17 cellular contexts compared by ENCODE assay signal in genomic region chr1:54292015-54292739, GRCh38.
DNase-seq lines count a peak whose midpoint lies in the region; ATAC-seq lines count a peak whose summit lies in the region.
"Had no signal": no experiment of that assay in that cellular context is flagged by ENCODE, and none has a peak within 500 bp of the region (broad histone marks: within the 10 kb centered on the region; RNA-seq: fewer than 3 reads in every experiment).

No MANE protein-coding gene starts in this region.

- intact Hi-C loops in right cardiac atrium (cut with DNase I), result no loop called here

- peak overlapping the region; percentile 17 for H3K27ac Mint-ChIP-seq in activated T-helper 17 cell treated with anti-CD3 and anti-CD28 coated beads, Interleukin-2, amount 50 U/mL, for 72 hours
- H3K27ac Mint-ChIP-seq in stimulated activated effector memory CD8-positive, alpha-beta T cell treated with anti-CD3 and anti-CD28 coated beads, Interleukin-12 subunit alpha, Interleukin-12 subunit beta, amount 100 ng/mL, for 72 hours, result peak overlapping the region; percentile 78
- H3K27ac Mint-ChIP-seq: activated T-cell treated with anti-CD3 and anti-CD28 coated beads, Interleukin-2, amount 50 U/mL, for 72 hours; memory B cell had no signal

- no peaks in the 10 kb centered on the region for H3K9me3 ChIP-seq in right cardiac atrium (ENCODE audit: control insufficient read depth, low read length)
- H3K9me3 ChIP-seq: thyroid gland had no signal

- no peak overlapping the region for H3K4me3 Mint-ChIP-seq in activated T-helper 17 cell treated with anti-CD3 and anti-CD28 coated beads, Interleukin-2, amount 50 U/mL, for 72 hours
- H3K4me3 Mint-ChIP-seq in stimulated activated effector memory CD8-positive, alpha-beta T cell treated with anti-CD3 and anti-CD28 coated beads, Interleukin-12 subunit alpha, Interleukin-12 subunit beta, amount 100 ng/mL, for 72 hours, result no peak overlapping the region
- H3K4me3 Mint-ChIP-seq: activated T-cell treated with anti-CD3 and anti-CD28 coated beads, Interleukin-2, amount 50 U/mL, for 72 hours; memory B cell had no signal

- whole genome bisulfite sequencing in right cardiac atrium, result 73% methylated on average over 8 of the region's 8 CpGs

- H3K4me1 ChIP-seq in right cardiac atrium (ENCODE audit: control insufficient read depth, insufficient read depth, low read length), result peaks cover 41% of the 10 kb centered on the region
- H3K4me1 ChIP-seq: parathyroid adenoma had no signal

- H3K27ac ChIP-seq in right cardiac atrium (ENCODE audit: low read length), result peak overlapping the region; percentile 14
- H3K27ac ChIP-seq: 22Rv1, parathyroid adenoma, thyroid gland had no signal

- no peaks in the 10 kb centered on the region for H3K27me3 Mint-ChIP-seq in activated T-helper 17 cell treated with anti-CD3 and anti-CD28 coated beads, Interleukin-2, amount 50 U/mL, for 72 hours
- H3K27me3 Mint-ChIP-seq: memory B cell had no signal

- H3K4me1 Mint-ChIP-seq in activated T-helper 17 cell treated with anti-CD3 and anti-CD28 coated beads, Interleukin-2, amount 50 U/mL, for 72 hours, result peaks cover 34% of the 10 kb centered on the region
- H3K4me1 Mint-ChIP-seq in stimulated activated effector memory CD8-positive, alpha-beta T cell treated with anti-CD3 and anti-CD28 coated beads, Interleukin-12 subunit alpha, Interleukin-12 subunit beta, amount 100 ng/mL, for 72 hours, result peaks cover 87% of the 10 kb centered on the region

- H3K4me3 ChIP-seq in right cardiac atrium (ENCODE audit: low read length), result no peak overlapping the region
- H3K4me3 ChIP-seq: thyroid gland had no signal

- no peaks in the 10 kb centered on the region for H3K36me3 Mint-ChIP-seq in activated T-helper 17 cell treated with anti-CD3 and anti-CD28 coated beads, Interleukin-2, amount 50 U/mL, for 72 hours (ENCODE audit: low read depth)
- peaks cover 4% of the 10 kb centered on the region for H3K36me3 Mint-ChIP-seq in stimulated activated effector memory CD8-positive, alpha-beta T cell treated with anti-CD3 and anti-CD28 coated beads, Interleukin-12 subunit alpha, Interleukin-12 subunit beta, amount 100 ng/mL, for 72 hours

- ATAC-seq in activated T-helper 17 cell treated with anti-CD3 and anti-CD28 coated beads, Interleukin-2, amount 50 U/mL, for 72 hours (replicated peaks), result no peak
- ATAC-seq in right cardiac atrium, result no peak
- ATAC-seq in stimulated activated effector memory CD8-positive, alpha-beta T cell treated with anti-CD3 and anti-CD28 coated beads, Interleukin-12 subunit alpha, Interleukin-12 subunit beta, amount 100 ng/mL, for 72 hours, result no peak
- ATAC-seq: activated T-cell treated with anti-CD3 and anti-CD28 coated beads, Interleukin-2, amount 50 U/mL, for 72 hours; Panc1 had no signal

- no peaks in the 10 kb centered on the region for H3K27me3 ChIP-seq in right cardiac atrium (ENCODE audit: control insufficient read depth, insufficient read depth)
- H3K27me3 ChIP-seq: thyroid gland had no signal

- DNase-seq in NCI-H82 (lab: John Stamatoyannopoulos, UW), result peak; percentile 75
- DNase-seq in NCI-H82 treated with DMSO at 0.1 percent for 48 hours (lab: John Stamatoyannopoulos, UW; ENCODE audit: unreplicated experiment), result no peak
- DNase-seq in right cardiac atrium, result peak in 1 of 3 donors; percentile 37
- DNase-seq in stimulated activated effector memory CD8-positive, alpha-beta T cell treated with anti-CD3 and anti-CD28 coated beads, Interleukin-12 subunit alpha, Interleukin-12 subunit beta, amount 100 ng/mL, for 72 hours (ENCODE audit: low spot score in 2 of 2), result no peak
- no peak for DNase-seq in DMS53 treated with DMSO at 0.1 percent for 48 hours (lab: John Stamatoyannopoulos, UW; ENCODE audit: unreplicated experiment)
- no peak for DNase-seq in stimulated activated CD4-positive, alpha-beta T cell treated with anti-CD3 and anti-CD28 coated beads, Interleukin-2, amount 100 ng/mL, for 24 hours
- no peak for DNase-seq in NCI-H1048 (lab: John Stamatoyannopoulos, UW)
- DNase-seq: activated T-cell treated with anti-CD3 and anti-CD28 coated beads, Interleukin-2, amount 50 U/mL, for 72 hours; effector CD8-positive, alpha-beta T cell; NCI-H2029 treated with DMSO at 0.1 percent for 48 hours; NCI-H526 treated with DMSO at 0.1 percent for 48 hours; thyroid gland had no signal

- no peaks in the 10 kb centered on the region for H3K9me3 Mint-ChIP-seq in activated T-helper 17 cell treated with anti-CD3 and anti-CD28 coated beads, Interleukin-2, amount 50 U/mL, for 72 hours
- H3K9me3 Mint-ChIP-seq in stimulated activated effector memory CD8-positive, alpha-beta T cell treated with anti-CD3 and anti-CD28 coated beads, Interleukin-12 subunit alpha, Interleukin-12 subunit beta, amount 100 ng/mL, for 72 hours, result no peaks in the 10 kb centered on the region
- H3K9me3 Mint-ChIP-seq: activated T-cell treated with anti-CD3 and anti-CD28 coated beads, Interleukin-2, amount 50 U/mL, for 72 hours; memory B cell had no signal
